10 cellular contexts compared by ENCODE assay signal in genomic region chr1:38152351-38153082, GRCh38.
A peak's percentile ranks its signal among the peaks of the same experiment; 100 is the strongest.
DNase-seq lines count a peak whose midpoint lies in the region; ATAC-seq, FAIRE-seq and TF ChIP-seq lines count a peak whose summit lies in the region.
"Had no signal": no experiment of that assay in that cellular context is flagged by ENCODE, and none has a peak within 500 bp of the region (broad histone marks: within the 10 kb centered on the region; RNA-seq: fewer than 3 reads in every experiment).

No MANE protein-coding gene starts in this region.

- no peaks in the 10 kb centered on the region for H3K9me3 ChIP-seq in neural progenitor cell (ENCODE audit: low read depth)
- H3K9me3 ChIP-seq in naive thymus-derived CD4-positive, alpha-beta T cell (ENCODE audit: control insufficient read depth in 2 of 3, low read length in 3 of 3): no peaks in the 10 kb centered on the region

- no peak overlapping the region for H3K9ac ChIP-seq in neural progenitor cell

- peaks cover 3% of the 10 kb centered on the region for H3K27me3 Mint-ChIP-seq in neural progenitor cell (ENCODE audit: insufficient read depth, low read depth)
- H3K27me3 Mint-ChIP-seq in naive thymus-derived CD4-positive, alpha-beta T cell: peaks cover 10 to 44% (median 33%) of the 10 kb centered on the region in 5 donors

- FAIRE-seq in RCC 7860 (lab: Jason Lieb, UNC): no peak

- H3K27ac Mint-ChIP-seq in neural progenitor cell: peak overlapping the region; percentile 46
- H3K27ac Mint-ChIP-seq in naive thymus-derived CD4-positive, alpha-beta T cell: no peak overlapping the region
- H3K27ac Mint-ChIP-seq: T-helper 1 cell treated with Interleukin-12 subunit alpha and Interleukin-12 subunit beta and Interleukin-4 antibody, amounts not matched to agents 30 μg/mL and 1 μg/mL, for 36 hours had no signal

- no peaks in the 10 kb centered on the region for H3K27me3 ChIP-seq in neural progenitor cell
- no peaks in the 10 kb centered on the region for H3K27me3 ChIP-seq in naive thymus-derived CD4-positive, alpha-beta T cell (ENCODE audit: control insufficient read depth in 2 of 2, insufficient read depth in 2 of 2, low read length in 2 of 2)
- H3K27me3 ChIP-seq: brain microvascular endothelial cell had no signal

- no peaks in the 10 kb centered on the region for H3K79me2 ChIP-seq in neural progenitor cell (ENCODE audit: low read depth)

- no peaks in the 10 kb centered on the region for H3K36me3 Mint-ChIP-seq in neural progenitor cell
- peaks cover 0 to 5% (median 0%) of the 10 kb centered on the region in 5 donors for H3K36me3 Mint-ChIP-seq in naive thymus-derived CD4-positive, alpha-beta T cell

- peak; percentile 50 for ATAC-seq in GM18861 (IDR thresholded peaks at IDR 0.05; ENCODE audit: unreplicated experiment)
- no peak for ATAC-seq in naive thymus-derived CD4-positive, alpha-beta T cell
- no peak for ATAC-seq in left colon

- peak overlapping the region; percentile 56 for H3K4me2 ChIP-seq in neural progenitor cell

- H4K20me1 ChIP-seq in neural progenitor cell (ENCODE audit: low read depth): no peaks in the 10 kb centered on the region

- DNase-seq in NCI-H1048 (lab: John Stamatoyannopoulos, UW) (peak; percentile 68), RPMI7951 (ENCODE audit: low read depth) (peak; percentile 53), neural progenitor cell (ENCODE audit: low spot score) (no peak), RCC 7860 (ENCODE audit: low spot score) (no peak), left colon (no peak), cerebellum (ENCODE audit: low spot score) (no peak)
- DNase-seq in naive thymus-derived CD4-positive, alpha-beta T cell: no peak
- DNase-seq: brain microvascular endothelial cell had no signal

- no peak overlapping the region for H3K4me3 Mint-ChIP-seq in neural progenitor cell
- no peak overlapping the region for H3K4me3 Mint-ChIP-seq in naive thymus-derived CD4-positive, alpha-beta T cell
- H3K4me3 Mint-ChIP-seq: T-helper 1 cell treated with Interleukin-12 subunit alpha and Interleukin-12 subunit beta and Interleukin-4 antibody, amounts not matched to agents 30 μg/mL and 1 μg/mL, for 36 hours had no signal

- CTCF ChIA-PET in naive thymus-derived CD4-positive, alpha-beta T cell (lab: Charles Lee): no interaction called here

- peaks cover 14% of the 10 kb centered on the region for H3K4me1 Mint-ChIP-seq in neural progenitor cell
- no peaks in the 10 kb centered on the region for H3K4me1 Mint-ChIP-seq in naive thymus-derived CD4-positive, alpha-beta T cell

- no peaks in the 10 kb centered on the region for H3K36me3 ChIP-seq in neural progenitor cell
- H3K36me3 ChIP-seq in naive thymus-derived CD4-positive, alpha-beta T cell (ENCODE audit: control insufficient read depth in 2 of 3, insufficient read depth in 3 of 3, low read length in 3 of 3): no peaks in the 10 kb centered on the region
- H3K36me3 ChIP-seq: brain microvascular endothelial cell had no signal

- no peak overlapping the region for H3K4me3 ChIP-seq in neural progenitor cell
- no peak overlapping the region for H3K4me3 ChIP-seq in naive thymus-derived CD4-positive, alpha-beta T cell (ENCODE audit: low read length)

- intact Hi-C loops in naive thymus-derived CD4-positive, alpha-beta T cell (cut with micrococcal nuclease): no loop called here
- intact Hi-C loops in left colon (cut with DNase I, micrococcal nuclease): no loop called here

- H3F3A ChIP-seq in neural progenitor cell (ENCODE audit: low read depth): peaks cover 6% of the 10 kb centered on the region

- POLR2A ChIA-PET in naive thymus-derived CD4-positive, alpha-beta T cell (lab: Charles Lee): no interaction called here

- no peak for TF ChIP-seq CTCF in neural progenitor cell (IDR thresholded peaks at IDR 0.05)

- H3K4me1 ChIP-seq in neural progenitor cell: peaks cover 30% of the 10 kb centered on the region
- no peaks in the 10 kb centered on the region for H3K4me1 ChIP-seq in naive thymus-derived CD4-positive, alpha-beta T cell (ENCODE audit: control insufficient read depth in 2 of 2, insufficient read depth in 2 of 2, low read length in 2 of 2)

- no peak overlapping the region for H3K27ac ChIP-seq in neural progenitor cell
- no peak overlapping the region for H3K27ac ChIP-seq in naive thymus-derived CD4-positive, alpha-beta T cell (ENCODE audit: low read depth, low read length)
- H3K27ac ChIP-seq: brain microvascular endothelial cell had no signal

- peaks cover 14% of the 10 kb centered on the region for H3K9me3 Mint-ChIP-seq in neural progenitor cell
- H3K9me3 Mint-ChIP-seq in naive thymus-derived CD4-positive, alpha-beta T cell: peaks cover 0 to 13% (median 5%) of the 10 kb centered on the region in 11 donors
- H3K9me3 Mint-ChIP-seq: T-helper 1 cell treated with Interleukin-12 subunit alpha and Interleukin-12 subunit beta and Interleukin-4 antibody, amounts not matched to agents 30 μg/mL and 1 μg/mL, for 36 hours had no signal

- no peak overlapping the region for H2AFZ ChIP-seq in neural progenitor cell (replicated peaks)

Comparison
In these comparisons a context has a peak if more than half of its experiments do, and no peak if none do; other contexts are left out.
1. DNase-seq: peak in NCI-H1048 (single experiment) and RPMI7951 (single experiment); none in neural progenitor cell (single experiment), RCC 7860 (single experiment), naive thymus-derived CD4-positive, alpha-beta T cell (0 of 9), left colon (0 of 2) and cerebellum (single experiment).